ENCODE assay signal across 8 cellular contexts in genomic region chr19:49546825-49547565, GRCh38. TPM values are rescaled to one million over a fixed set of nuclear protein-coding genes. Genes with fewer than 3 reads are reported as not detected.
DNase-seq lines count a peak whose midpoint lies in the region; ATAC-seq, FAIRE-seq and TF ChIP-seq lines count a peak whose summit lies in the region.

No MANE protein-coding gene starts in this region.

- intact Hi-C loops in pancreas (cut with DNase I), result no loop called here

- peaks cover 25% of the 10 kb centered on the region for H3K4me1 Mint-ChIP-seq in activated naive CD8-positive, alpha-beta T cell treated with anti-CD3 and anti-CD28 coated beads for 36 hours

- no peaks in the 10 kb centered on the region for H3K79me2 ChIP-seq in MM.1S (ENCODE audit: low read length)

- DNase-seq in GM03348 (ENCODE audit: low spot score) (peak; percentile 87), MM.1S (peak; percentile 76), SHP77 (lab: John Stamatoyannopoulos, UW) (peak; percentile 81 to 84), glomerular visceral epithelial cell (ENCODE audit: extremely low spot score) (peak; percentile 83), pancreas (peak in 3 of 6 donors; percentile 60 to 78 (median 70))
- peak; percentile 53 for DNase-seq in activated naive CD8-positive, alpha-beta T cell treated with anti-CD3 and anti-CD28 coated beads for 36 hours

- H3K4me3 ChIP-seq in MM.1S (ENCODE audit: low read length) (peak overlapping the region; percentile 45), pancreas (no peak overlapping the region)

- FAIRE-seq in pancreas (lab: Jason Lieb, UNC), result peak; percentile 97

- no peaks in the 10 kb centered on the region for H3K27me3 Mint-ChIP-seq in activated naive CD8-positive, alpha-beta T cell treated with anti-CD3 and anti-CD28 coated beads for 36 hours

- H3F3A ChIP-seq in MM.1S (ENCODE audit: insufficient read depth, low read length), result no peaks in the 10 kb centered on the region

- H3K27me3 ChIP-seq in MM.1S (replicated peaks; ENCODE audit: insufficient read depth, low read length) (peaks cover 28% of the 10 kb centered on the region), pancreas (no peaks in the 10 kb centered on the region)

- no peaks in the 10 kb centered on the region for H4K20me1 ChIP-seq in MM.1S (ENCODE audit: insufficient read depth, low read length)

- ATAC-seq in pancreas, result peak; percentile 89 to 96 (median 94)
- ATAC-seq in GM18511 (IDR thresholded peaks at IDR 0.05; ENCODE audit: unreplicated experiment), result no peak
- ATAC-seq in GM21737 (IDR thresholded peaks at IDR 0.05; ENCODE audit: unreplicated experiment), result no peak

- no peaks in the 10 kb centered on the region for H3K9me2 ChIP-seq in MM.1S (replicated peaks; ENCODE audit: insufficient read depth, low read length)

- H3K36me3 ChIP-seq in MM.1S (replicated peaks; ENCODE audit: insufficient read depth, low read length) (no peaks in the 10 kb centered on the region), pancreas (no peaks in the 10 kb centered on the region)

- H3K36me3 Mint-ChIP-seq in activated naive CD8-positive, alpha-beta T cell treated with anti-CD3 and anti-CD28 coated beads for 36 hours, result no peaks in the 10 kb centered on the region

- 6 to 8% methylated on average over 9 of the region's 9 CpGs for WGBS in pancreas, 2 donors

- H3K27ac Mint-ChIP-seq in activated naive CD8-positive, alpha-beta T cell treated with anti-CD3 and anti-CD28 coated beads for 36 hours, result peak overlapping the region; percentile 32

- H3K4me1 ChIP-seq in MM.1S (ENCODE audit: low read length) (no peaks in the 10 kb centered on the region), pancreas (no peaks in the 10 kb centered on the region)

- H3K9me3 Mint-ChIP-seq in activated naive CD8-positive, alpha-beta T cell treated with anti-CD3 and anti-CD28 coated beads for 36 hours, result no peaks in the 10 kb centered on the region

- TF ChIP-seq CTCF in MM.1S (IDR thresholded peaks at IDR 0.05; ENCODE audit: low read length) (peak; percentile 85), pancreas (IDR thresholded peaks at IDR 0.05) (peak; percentile 66 to 83 (median 73))

- peak overlapping the region; percentile 86 for H3K4me2 ChIP-seq in MM.1S (ENCODE audit: low read depth, low read length)

- H3K4me3 Mint-ChIP-seq in activated naive CD8-positive, alpha-beta T cell treated with anti-CD3 and anti-CD28 coated beads for 36 hours, result peak overlapping the region; percentile 57

- H3K27ac ChIP-seq in MM.1S (ENCODE audit: low read length) (no peak overlapping the region), pancreas (no peak overlapping the region)

- H2AFZ ChIP-seq in MM.1S (ENCODE audit: low read length), result peak overlapping the region; percentile 56

- H3K9ac ChIP-seq in MM.1S (ENCODE audit: low read length), result peak overlapping the region; percentile 26; the same call in 1 of the 2 replicates

- no peaks in the 10 kb centered on the region for H3K9me3 ChIP-seq in MM.1S (replicated peaks; ENCODE audit: insufficient read depth, low read length)
- H3K9me3 ChIP-seq in pancreas, result no peaks in the 10 kb centered on the region

RNA-seq across cellular contexts. Expression of gene RCN3, which starts 19.2 kb away (rescaled TPM):
- 1 to 10 TPM; 3.6 to 4.3 TPM for total RNA-seq in activated naive CD8-positive, alpha-beta T cell treated with anti-CD3 and anti-CD28 coated beads for 36 hours
- 10 to 100 TPM in 1 of 6 donors, 1 to 10 TPM in 5; 1.6 to 16.5 (median 4.8) TPM for total RNA-seq in pancreas
- 10 to 100 TPM; 38.7 to 41.5 TPM for polyA plus RNA-seq in pancreas

RNA-seq across cellular contexts. Expression of gene NOSIP, which starts 33.4 kb away (rescaled TPM):
- total RNA-seq in activated naive CD8-positive, alpha-beta T cell treated with anti-CD3 and anti-CD28 coated beads for 36 hours, result 10 to 100 TPM; 61.4 to 69.5 TPM
- 10 to 100 TPM; 40.5 to 76.3 (median 52.1) TPM for total RNA-seq in pancreas
- 100 to 1,000 TPM; 120 to 148 TPM for polyA plus RNA-seq in pancreas

RNA-seq across cellular contexts. Expression of gene PRRG2, which starts 34.1 kb away (rescaled TPM):
- 1 to 10 TPM; 1.5 to 1.6 TPM for total RNA-seq in activated naive CD8-positive, alpha-beta T cell treated with anti-CD3 and anti-CD28 coated beads for 36 hours
- total RNA-seq in pancreas, result 1 to 10 TPM; 6.5 to 8.9 (median 8.3) TPM
- polyA plus RNA-seq in pancreas, result 10 to 100 TPM; 11.6 to 15.9 TPM

RNA-seq across cellular contexts. Expression of gene FCGRT, which starts 34.5 kb away (rescaled TPM):
- 10 to 100 TPM; 11.5 to 12.2 TPM for total RNA-seq in activated naive CD8-positive, alpha-beta T cell treated with anti-CD3 and anti-CD28 coated beads for 36 hours
- 100 to 1,000 TPM in 1 of 6 donors, 10 to 100 TPM in 5; 48.4 to 105 (median 66.3) TPM for total RNA-seq in pancreas
- polyA plus RNA-seq in pancreas, result 10 to 100 TPM; 74.5 to 87.8 TPM

RNA-seq across cellular contexts. Expression of gene PRR12, which starts 44.0 kb away (rescaled TPM):
- total RNA-seq in activated naive CD8-positive, alpha-beta T cell treated with anti-CD3 and anti-CD28 coated beads for 36 hours, result 10 to 100 TPM; 16.0 to 17.8 TPM
- total RNA-seq in pancreas, result 10 to 100 TPM in 3 of 6 donors, 1 to 10 TPM in 3; 8.3 to 17.7 (median 9.5) TPM
- polyA plus RNA-seq in pancreas, result 10 to 100 TPM; 14.0 to 18.9 TPM

Comparison
In these comparisons a context has a peak if more than half of its experiments do, and no peak if none do; other contexts are left out.
1. ATAC-seq: peak in pancreas (4 of 4); none in GM18511 (single experiment) and GM21737 (single experiment).